ENCODE assay signal across 15 cellular contexts in genomic region chr11:19725379-19726079, GRCh38. TPM values are rescaled to one million over a fixed set of nuclear protein-coding genes. Genes with fewer than 3 reads are reported as not detected.
DNase-seq lines count a peak whose midpoint lies in the region; ATAC-seq and TF ChIP-seq lines count a peak whose summit lies in the region.
"Had no signal": no experiment of that assay in that cellular context is flagged by ENCODE, and none has a peak within 500 bp of the region (broad histone marks: within the 10 kb centered on the region; RNA-seq: fewer than 3 reads in every experiment).

No MANE protein-coding gene starts in this region.

- peaks cover 59% of the 10 kb centered on the region for H3K4me1 ChIP-seq in PC-3 (ENCODE audit: insufficient read depth, low read length)
- peaks cover 28% of the 10 kb centered on the region for H3K4me1 ChIP-seq in suprapubic skin
- H3K4me1 ChIP-seq: psoas muscle, testis had no signal

- ATAC-seq in PC-3 (peak; percentile 60), left lobe of liver (peak; percentile 46), GM21723 (IDR thresholded peaks at IDR 0.05; ENCODE audit: unreplicated experiment) (no peak), GM18517 (IDR thresholded peaks at IDR 0.05; ENCODE audit: unreplicated experiment) (no peak)
- ATAC-seq: naive thymus-derived CD8-positive, alpha-beta T cell; psoas muscle had no signal

- BruUV-seq in PC-3 (replicated peaks; lab: Mats Ljungman, UMichigan): no TSS peak

- peaks cover 68% of the 10 kb centered on the region for H3K79me2 ChIP-seq in PC-3 (ENCODE audit: low read length)

- peak overlapping the region; percentile 21 for H3K4me3 Mint-ChIP-seq in chondrocyte (ENCODE audit: unreplicated experiment)
- no peak overlapping the region for H3K4me3 Mint-ChIP-seq in activated naive CD4-positive, alpha-beta T cell treated with anti-CD3 and anti-CD28 coated beads, Interleukin-2, amount 10 ng/mL, durations not matched to agents 7 days and 5 days
- H3K4me3 Mint-ChIP-seq: activated CD4-positive, alpha-beta memory T cell treated with anti-CD3 and anti-CD28 coated beads, Interleukin-2, amount 10 ng/mL, durations not matched to agents 7 days and 5 days; naive thymus-derived CD8-positive, alpha-beta T cell had no signal

- peak overlapping the region; percentile 93 for H3K27ac Mint-ChIP-seq in chondrocyte (ENCODE audit: unreplicated experiment)
- no peak overlapping the region for H3K27ac Mint-ChIP-seq in activated naive CD4-positive, alpha-beta T cell treated with anti-CD3 and anti-CD28 coated beads, Interleukin-2, amount 10 ng/mL, durations not matched to agents 7 days and 5 days
- H3K27ac Mint-ChIP-seq: activated CD4-positive, alpha-beta memory T cell treated with anti-CD3 and anti-CD28 coated beads, Interleukin-2, amount 10 ng/mL, durations not matched to agents 7 days and 5 days had no signal

- peaks cover 16% of the 10 kb centered on the region for H3F3A ChIP-seq in PC-3 (ENCODE audit: low read length, unreplicated experiment)

- peaks cover 5% of the 10 kb centered on the region; the same call in 1 of the 2 replicates for H3K36me3 ChIP-seq in PC-3 (ENCODE audit: low read depth, low read length)
- H3K36me3 ChIP-seq in suprapubic skin: no peaks in the 10 kb centered on the region

- H3K36me3 Mint-ChIP-seq in chondrocyte (ENCODE audit: low read depth): peaks cover 2% of the 10 kb centered on the region
- no peaks in the 10 kb centered on the region for H3K36me3 Mint-ChIP-seq in activated naive CD4-positive, alpha-beta T cell treated with anti-CD3 and anti-CD28 coated beads, Interleukin-2, amount 10 ng/mL, durations not matched to agents 7 days and 5 days
- H3K36me3 Mint-ChIP-seq: naive thymus-derived CD8-positive, alpha-beta T cell had no signal

- no peak for TF ChIP-seq CTCF in PC-3 (conservative IDR thresholded peaks at IDR 0.05; ENCODE audit: low read depth, low read length)
- TF ChIP-seq CTCF in chondrocyte (IDR thresholded peaks at IDR 0.05): no peak
- TF ChIP-seq CTCF in suprapubic skin (IDR thresholded peaks at IDR 0.05): no peak

- H3K9me2 ChIP-seq in PC-3 (replicated peaks; ENCODE audit: low read length): no peaks in the 10 kb centered on the region

- peak overlapping the region; percentile 68 for H3K4me2 ChIP-seq in PC-3 (ENCODE audit: low read length)

- H3K4me3 ChIP-seq in PC-3 (ENCODE audit: low read length) (peak overlapping the region; percentile 20; the same call in 1 of the 2 replicates), suprapubic skin (no peak overlapping the region)
- H3K4me3 ChIP-seq: psoas muscle, testis had no signal

- 63% methylated on average over 12 of the region's 12 CpGs for WGBS in suprapubic skin

- TF ChIP-seq EP300 in suprapubic skin (IDR thresholded peaks at IDR 0.05): no peak

- H3K9me3 ChIP-seq in PC-3 (ENCODE audit: low read length): no peaks in the 10 kb centered on the region
- no peaks in the 10 kb centered on the region for H3K9me3 ChIP-seq in suprapubic skin
- H3K9me3 ChIP-seq: psoas muscle, testis had no signal

- peak overlapping the region; percentile 21; the same call in 1 of the 2 replicates for H2AFZ ChIP-seq in PC-3 (ENCODE audit: low read length)

- no peaks in the 10 kb centered on the region for H3K27me3 Mint-ChIP-seq in chondrocyte (ENCODE audit: low read depth)
- H3K27me3 Mint-ChIP-seq in activated naive CD4-positive, alpha-beta T cell treated with anti-CD3 and anti-CD28 coated beads, Interleukin-2, amount 10 ng/mL, durations not matched to agents 7 days and 5 days: peaks cover 5% of the 10 kb centered on the region
- H3K27me3 Mint-ChIP-seq: activated CD4-positive, alpha-beta memory T cell treated with anti-CD3 and anti-CD28 coated beads, Interleukin-2, amount 10 ng/mL, durations not matched to agents 7 days and 5 days; naive thymus-derived CD8-positive, alpha-beta T cell had no signal

- H3K27me3 ChIP-seq in PC-3 (ENCODE audit: low read length): no peaks in the 10 kb centered on the region
- no peaks in the 10 kb centered on the region for H3K27me3 ChIP-seq in suprapubic skin
- H3K27me3 ChIP-seq: testis had no signal

- POLR2A ChIA-PET in PC-3 (lab: Charles Lee; ENCODE audit: unreplicated experiment): no interaction called here

- DNase-seq in PC-3: peak; percentile 91
- DNase-seq in chondrocyte (ENCODE audit: low spot score): no peak
- DNase-seq in left lobe of liver (ENCODE audit: low spot score): no peak
- no peak for DNase-seq in suprapubic skin (ENCODE audit: low spot score in 2 of 2)
- no peak for DNase-seq in activated naive CD4-positive, alpha-beta T cell treated with anti-CD3 and anti-CD28 coated beads, Interleukin-2, amount 10 ng/mL, durations not matched to agents 7 days and 5 days
- DNase-seq in cortex of kidney (lab: John Stamatoyannopoulos, UW): no peak
- DNase-seq: activated CD4-positive, alpha-beta memory T cell treated with anti-CD3 and anti-CD28 coated beads, Interleukin-2, amount 10 ng/mL, durations not matched to agents 7 days and 5 days; activated gamma-delta T cell treated with Interleukin-2 at 50 U/mL for 16 hours; naive thymus-derived CD8-positive, alpha-beta T cell; NCI-H146; NCI-H226; testis had no signal

- peaks cover 76% of the 10 kb centered on the region for H3K4me1 Mint-ChIP-seq in chondrocyte (ENCODE audit: low read depth)
- H3K4me1 Mint-ChIP-seq in activated naive CD4-positive, alpha-beta T cell treated with anti-CD3 and anti-CD28 coated beads, Interleukin-2, amount 10 ng/mL, durations not matched to agents 7 days and 5 days: peaks cover 25% of the 10 kb centered on the region

- peak overlapping the region; percentile 34; the same call in 1 of the 2 replicates for H3K9ac ChIP-seq in PC-3 (ENCODE audit: low read length)

- TF ChIP-seq POLR2A in suprapubic skin (IDR thresholded peaks at IDR 0.05): no peak

- H3K27ac ChIP-seq in PC-3 (ENCODE audit: low read length) (peak overlapping the region; percentile 73), suprapubic skin (peak overlapping the region; percentile 36)
- H3K27ac ChIP-seq: psoas muscle had no signal

- intact Hi-C loops in PC-3 (cut with micrococcal nuclease): loop anchor here (1.0 kb wide), 1 partner anchor 130 kb away; no protein-coding TSS in a partner anchor

- no peaks in the 10 kb centered on the region for H3K9me3 Mint-ChIP-seq in chondrocyte (ENCODE audit: low read depth)
- H3K9me3 Mint-ChIP-seq in activated naive CD4-positive, alpha-beta T cell treated with anti-CD3 and anti-CD28 coated beads, Interleukin-2, amount 10 ng/mL, durations not matched to agents 7 days and 5 days: no peaks in the 10 kb centered on the region
- H3K9me3 Mint-ChIP-seq: activated CD4-positive, alpha-beta memory T cell treated with anti-CD3 and anti-CD28 coated beads, Interleukin-2, amount 10 ng/mL, durations not matched to agents 7 days and 5 days; naive thymus-derived CD8-positive, alpha-beta T cell had no signal

- no peaks in the 10 kb centered on the region for H4K20me1 ChIP-seq in PC-3 (ENCODE audit: low read length)

- CTCF ChIA-PET in PC-3 (lab: Charles Lee): no interaction called here
- CTCF ChIA-PET in activated naive CD4-positive, alpha-beta T cell treated with anti-CD3 and anti-CD28 coated beads, Interleukin-2, amount 10 ng/mL, durations not matched to agents 7 days and 5 days (lab: Charles Lee): no interaction called here

RNA-seq across cellular contexts. Expression of gene NAV2, which starts 12.9 kb away (rescaled TPM):
- total RNA-seq in PC-3 (2014; rRNA removed) (10.4 and 14.9 TPM in 2 replicates), chondrocyte (87.0 to 119 TPM (median 90.2 TPM) in 3 replicates), left lobe of liver (32.0 TPM), suprapubic skin (10 to 100 TPM in 3 of 4 donors, 1 to 10 TPM in 1; 9.1 to 34.7 (median 22.2) TPM)

Comparison
In these comparisons a context has a peak if more than half of its experiments do, and no peak if none do; other contexts are left out.
1. ATAC-seq: peak in PC-3 (single experiment) and left lobe of liver (single experiment); none in GM21723 (single experiment) and GM18517 (single experiment).